Comparison of ENCODE assay signal across 8 cellular contexts in genomic region chr22:29206372-29207230, GRCh38. TPM values are rescaled to one million over a fixed set of nuclear protein-coding genes. Genes with fewer than 3 reads are reported as not detected.
A peak's percentile ranks its signal among the peaks of the same experiment; 100 is the strongest.
DNase-seq lines count a peak whose midpoint lies in the region; ATAC-seq, FAIRE-seq and TF ChIP-seq lines count a peak whose summit lies in the region.

No MANE protein-coding gene starts in this region.

- H3K27ac ChIP-seq in ascending aorta, result no peak overlapping the region
- no peak overlapping the region for H3K27ac ChIP-seq in HepG2 (ENCODE audit: extremely low read length, insufficient read depth, low read length)
- peak overlapping the region; percentile 13 for H3K27ac ChIP-seq in temporal lobe (ENCODE audit: low read depth, low read length)
- peak overlapping the region in 1 of 2 donors; percentile 4 for H3K27ac ChIP-seq in small intestine (ENCODE audit: low read depth in 1 of 2, low read length in 1 of 2)

- H3K9ac ChIP-seq in HepG2 (ENCODE audit: insufficient read depth, low read depth, low read length), result peak overlapping the region; percentile 55

- WGBS in HepG2 (ENCODE audit: low lambda C conversion rate), result 39% methylated on average over 19 of the region's 19 CpGs
- 40 to 44% (median 43%) methylated on average over 19 of the region's 19 CpGs for WGBS in small intestine, 3 donors

- H3K36me3 ChIP-seq in ascending aorta (no peaks in the 10 kb centered on the region), HepG2 (replicated peaks in 1 of 2; ENCODE audit: control insufficient read depth in 1 of 2, insufficient read depth in 2 of 2, low read length in 2 of 2) (no peaks in the 10 kb centered on the region), small intestine (ENCODE audit: control insufficient read depth in 2 of 2, insufficient read depth in 2 of 2, low read length in 2 of 2) (no peaks in the 10 kb centered on the region)

- peaks cover 33% of the 10 kb centered on the region for H3K27me3 Mint-ChIP-seq in T-helper 2 cell treated with Interferon-gamma antibody and Interleukin-4, amounts not matched to agents 5 μg/mL and 100 μg/mL, for 36 hours (ENCODE audit: low read depth)

- TF ChIP-seq RAD21 in HepG2 (CRISPR knock-in tag; IDR thresholded peaks at IDR 0.05), result no peak

- intact Hi-C loops in ascending aorta (cut with DNase I) (no loop called here), HepG2 (cut with micrococcal nuclease; ENCODE audit: unreplicated experiment) (no loop called here)

- no peak overlapping the region for H3K27ac Mint-ChIP-seq in T-helper 2 cell treated with Interferon-gamma antibody and Interleukin-4, amounts not matched to agents 5 μg/mL and 100 μg/mL, for 36 hours

- POLR2A ChIA-PET in HepG2 (lab: Yijun Ruan, JAX), result interaction anchor here (1.2 to 1.5 kb wide), 3 partner anchors 9 to 39 kb away, joined by 3 to 5 read pairs (median 4); no protein-coding TSS in a partner anchor

- no peak for DNase-seq in T-helper 2 cell treated with Interferon-gamma antibody and Interleukin-4, amounts not matched to agents 5 μg/mL and 100 μg/mL, for 36 hours (ENCODE audit: low spot score)
- DNase-seq in T-helper 2 cell (no peak), ascending aorta (ENCODE audit: low spot score in 2 of 2) (no peak), HepG2 (ENCODE audit: low spot score) (no peak), small intestine (no peak)

- in situ Hi-C loops in HepG2 (cut with HindIII; ENCODE audit: extremely low pct_ligation_motif_present, low pct_unique_long_range_greater_than_20kb), result no loop called here

- peak overlapping the region; percentile 67 for H3K4me3 Mint-ChIP-seq in T-helper 2 cell treated with Interferon-gamma antibody and Interleukin-4, amounts not matched to agents 5 μg/mL and 100 μg/mL, for 36 hours

- BruUV-seq in HepG2 (replicated peaks; lab: Mats Ljungman, UMichigan), result no TSS peak

- TF ChIP-seq POLR2A in HepG2 (IDR thresholded peaks at IDR 0.05; ENCODE audit: insufficient read depth in 1 of 2, low read depth in 2 of 2, low read length in 2 of 2), result no peak

- H3K4me2 ChIP-seq in HepG2 (ENCODE audit: low read depth, low read length), result peak overlapping the region; percentile 85

- H3K4me3 ChIP-seq in ascending aorta (peak overlapping the region; percentile 59 to 64), HepG2 (replicated peaks in 1 of 3; ENCODE audit: insufficient read depth in 1 of 3, low read depth in 2 of 3, low read length in 3 of 3) (peak overlapping the region; percentile 56 to 86 (median 77); a peak in 5 of 6 replicates), small intestine (ENCODE audit: low read depth in 1 of 2, low read length in 2 of 2) (peak overlapping the region in 1 of 2 donors; percentile 49)

- TF ChIP-seq CTCF in ascending aorta (IDR thresholded peaks at IDR 0.05) (no peak), HepG2 (CRISPR knock-in tag; IDR thresholded peaks at IDR 0.05) (no peak)

- CTCF ChIA-PET in HepG2 (lab: Yijun Ruan, JAX; ENCODE audit: low intra/inter-chr PET ratio, low total read pairs), result interaction anchor here (2.7 kb wide), 1 partner anchor 39 kb away, joined by 11 read pairs; no protein-coding TSS in a partner anchor

- H3K36me3 Mint-ChIP-seq in T-helper 2 cell treated with Interferon-gamma antibody and Interleukin-4, amounts not matched to agents 5 μg/mL and 100 μg/mL, for 36 hours (ENCODE audit: low read depth), result no peaks in the 10 kb centered on the region

- no peaks in the 10 kb centered on the region for H3K79me2 ChIP-seq in HepG2 (ENCODE audit: insufficient read depth, low read length)

- FAIRE-seq in HepG2 (lab: Jason Lieb, UNC) (no peak), small intestine (lab: Jason Lieb, UNC) (no peak)

- H3K4me1 ChIP-seq in ascending aorta, result no peaks in the 10 kb centered on the region
- H3K4me1 ChIP-seq in HepG2 (ENCODE audit: insufficient read depth, low read length), result peaks cover 43% of the 10 kb centered on the region
- H3K4me1 ChIP-seq in small intestine (ENCODE audit: control insufficient read depth in 2 of 2, insufficient read depth in 1 of 2, low read depth in 1 of 2, low read length in 1 of 2), result peaks cover 0 to 3% of the 10 kb centered on the region in 2 donors

- H4K20me1 ChIP-seq in HepG2 (ENCODE audit: insufficient read depth, low read length), result no peaks in the 10 kb centered on the region

- H3K4me1 Mint-ChIP-seq in T-helper 2 cell treated with Interferon-gamma antibody and Interleukin-4, amounts not matched to agents 5 μg/mL and 100 μg/mL, for 36 hours (ENCODE audit: low read depth), result peaks cover 24% of the 10 kb centered on the region

- no peaks in the 10 kb centered on the region for H3K9me3 Mint-ChIP-seq in T-helper 2 cell treated with Interferon-gamma antibody and Interleukin-4, amounts not matched to agents 5 μg/mL and 100 μg/mL, for 36 hours

- H3K9me3 ChIP-seq in ascending aorta (no peaks in the 10 kb centered on the region), HepG2 (ENCODE audit: low read length) (no peaks in the 10 kb centered on the region), small intestine (ENCODE audit: control insufficient read depth, low read depth) (no peaks in the 10 kb centered on the region)

- H2AFZ ChIP-seq in HepG2 (ENCODE audit: low read length), result peak overlapping the region; percentile 49

- H3K27me3 ChIP-seq in ascending aorta (no peaks in the 10 kb centered on the region), HepG2 (ENCODE audit: control insufficient read depth in 1 of 2, insufficient read depth in 2 of 2, low read length in 2 of 2) (peaks cover 7 to 32% of the 10 kb centered on the region in 2 experiments), small intestine (ENCODE audit: control insufficient read depth in 2 of 2, insufficient read depth in 2 of 2, low read length in 2 of 2) (no peaks in the 10 kb centered on the region)

- ATAC-seq in HepG2 (no peak), GM19467 (IDR thresholded peaks at IDR 0.05; ENCODE audit: unreplicated experiment) (no peak), HG03025 (IDR thresholded peaks at IDR 0.05; ENCODE audit: low FRiP score, unreplicated experiment) (no peak)

- TF ChIP-seq EP300 in HepG2 (IDR thresholded peaks at IDR 0.05; ENCODE audit: low read depth in 2 of 2, low read length in 2 of 2) (no peak), HepG2 (CRISPR knock-in tag; IDR thresholded peaks at IDR 0.05; ENCODE audit: borderline replicate concordance) (no peak)

TF ChIP-seq in HepG2, 621 proteins besides CTCF, POLR2A, EP300 and RAD21:
- no peak for TF ChIP-seq ZNF773 (CRISPR knock-in tag; IDR thresholded peaks at IDR 0.05; ENCODE audit: borderline replicate concordance)
- no peak for TF ChIP-seq CHD4 (IDR thresholded peaks at IDR 0.05; ENCODE audit: borderline replicate concordance, low read length)
- no peak for TF ChIP-seq CBFB (CRISPR knock-in tag; IDR thresholded peaks at IDR 0.05)
- no peak for TF ChIP-seq THAP8 (CRISPR knock-in tag; IDR thresholded peaks at IDR 0.05; ENCODE audit: borderline replicate concordance)
- TF ChIP-seq ZNF562 (CRISPR knock-in tag; IDR thresholded peaks at IDR 0.05; ENCODE audit: borderline replicate concordance), result no peak
- no peak for TF ChIP-seq ZFP36L2 (CRISPR knock-in tag; IDR thresholded peaks at IDR 0.05)
- peak; percentile 87 for TF ChIP-seq ZNF263 (CRISPR knock-in tag; IDR thresholded peaks at IDR 0.05)
- TF ChIP-seq ZNF629 (CRISPR knock-in tag; conservative IDR thresholded peaks at IDR 0.05), result peak; percentile 72; the same call in 1 of the 2 replicates

RNA-seq across cellular contexts. Expression of gene EMID1, which starts 0.9 kb away (rescaled TPM):
- total RNA-seq in ascending aorta, result 0.64 TPM
- 0.21 and 0.82 TPM in 2 replicates for total RNA-seq in HepG2 (2016; rRNA removed; fragmentation: Illumina TruSeq; extraction: Trizol)
- total RNA-seq in HepG2 (2016; cell fraction: cytosol; rRNA removed; fragmentation: Illumina TruSeq; extraction: Trizol; ENCODE audit: low read depth), result 2.7 and 2.8 TPM in 2 replicates
- 0.09 and 0.26 TPM in 2 replicates for total RNA-seq in HepG2 (2016; cell fraction: insoluble cytoplasmic fraction; rRNA removed; fragmentation: Illumina TruSeq; extraction: Trizol)
- total RNA-seq in HepG2 (2016; cell fraction: membrane; rRNA removed; fragmentation: Illumina TruSeq; extraction: Trizol), result 1.7 and 2.1 TPM in 2 replicates
- total RNA-seq in HepG2 (2016; cell fraction: nucleus; rRNA removed; fragmentation: Illumina TruSeq; extraction: Trizol), result 0.25 and 0.50 TPM in 2 replicates
- 0.45 and 0.81 TPM in 2 replicates for polyA plus RNA-seq in HepG2 (2011; rRNA removed)
- polyA plus RNA-seq in HepG2 (2011; cell fraction: cytosol; rRNA removed), result 0.37 and 1.1 TPM in 2 replicates
- 2.1 and 2.4 TPM in 2 replicates for polyA plus RNA-seq in HepG2 (2011; cell fraction: nucleus; rRNA removed)
- 0.46 and 0.72 TPM in 2 replicates for polyA plus RNA-seq in HepG2 (2012)
- polyA plus RNA-seq in HepG2 (2016; cell fraction: cytosol; fragmentation: Illumina TruSeq; extraction: Trizol; ENCODE audit: low read depth), result 2.6 and 3.8 TPM in 2 replicates
- 0.25 and 0.50 TPM in 2 replicates for polyA plus RNA-seq in HepG2 (2016; cell fraction: insoluble cytoplasmic fraction; fragmentation: Illumina TruSeq; extraction: Trizol; ENCODE audit: low read depth)
- polyA plus RNA-seq in HepG2 (2016; cell fraction: membrane; fragmentation: Illumina TruSeq; extraction: Trizol; ENCODE audit: low read depth), result 1.4 and 2.2 TPM in 2 replicates
- polyA plus RNA-seq in HepG2 (2016; cell fraction: nucleus; fragmentation: Illumina TruSeq; extraction: Trizol; ENCODE audit: insufficient read depth, low read depth), result 1.0 TPM in 2 replicates
- polyA minus RNA-seq in HepG2 (2011; rRNA and poly(A)+ RNA removed; ENCODE audit: low replicate concordance), result 0.09 and 2.4 TPM in 2 replicates
- polyA minus RNA-seq in HepG2 (2011; cell fraction: cytosol; rRNA and poly(A)+ RNA removed), result not detected in 2 replicates
- 0.99 and 1.3 TPM in 2 replicates for polyA minus RNA-seq in HepG2 (2011; cell fraction: nucleus; rRNA and poly(A)+ RNA removed)
- total RNA-seq in temporal lobe, result 37.9 TPM
- polyA plus RNA-seq in small intestine, result 1 to 10 TPM in 2 of 3 donors, not detected in 1; 2.7 to 4.7 TPM

Comparison
In these comparisons a context has a peak if more than half of its experiments do, and no peak if none do; other contexts are left out.
1. RNA of gene EMID1, which starts 0.9 kb away (total RNA-seq): 37.9 TPM in temporal lobe (single experiment); 0.09 to 2.8 TPM in HepG2 and 0.64 TPM in ascending aorta (single experiment); every median in the first group is over 10 times any median in the second.